Comparison of ENCODE assay signal across 15 cellular contexts in the genomic region with DNA sequence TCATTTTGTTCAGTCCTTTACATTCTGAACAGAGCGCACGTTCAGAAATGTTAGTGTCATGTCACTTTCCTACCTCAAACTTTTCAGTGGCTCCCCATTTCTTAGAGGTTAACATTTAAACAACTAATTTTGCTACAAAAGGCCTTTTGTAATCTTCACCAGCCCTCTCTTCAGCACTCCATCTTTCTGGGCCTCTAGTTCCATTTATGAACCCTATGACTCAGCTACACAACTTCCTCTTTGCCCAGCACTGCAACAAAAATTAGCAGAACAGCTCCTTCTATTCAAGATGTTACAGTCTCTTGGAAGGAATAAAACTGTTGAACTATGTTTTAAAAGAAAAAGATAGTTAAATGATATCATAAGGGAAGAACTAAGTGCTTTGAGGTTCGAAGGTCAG.
"Had no signal": no experiment of that assay in that cellular context is flagged by ENCODE, and none has a peak within 500 bp of the region (broad histone marks: within the 10 kb centered on the region; RNA-seq: fewer than 3 reads in every experiment).

No MANE protein-coding gene starts in this region.

- H3K4me1 ChIP-seq: heart left ventricle, left lung, prostate gland, spleen had no signal

- ATAC-seq: foreskin keratinocyte; heart left ventricle; left lung; natural killer cell treated with Interleukin-12 subunit alpha and Interleukin-12 subunit beta and Interleukin-15 and Interleukin-18, amount 100 ng/mL, for 72 hours; sciatic nerve had no signal

- H3K36me3 ChIP-seq: heart left ventricle, left lung, prostate gland, spleen had no signal

- H3K9me3 ChIP-seq: heart left ventricle, left lung, prostate gland, spleen had no signal

- H3K27me3 ChIP-seq: foreskin keratinocyte, heart left ventricle, left lung, spleen had no signal

- H3K27ac ChIP-seq: coronary artery, foreskin keratinocyte, heart left ventricle, left lung, prostate gland, spleen had no signal

- H3K4me3 ChIP-seq: coronary artery, heart left ventricle, left lung, prostate gland, spleen had no signal

- DNase-seq: activated naive CD4-positive, alpha-beta T cell treated with anti-CD3 and anti-CD28 coated beads, Interleukin-2, amount 50 U/mL, for 16 hours; caudate nucleus; effector CD4-positive, alpha-beta T cell; foreskin keratinocyte; heart left ventricle; left lung; occipital lobe; spleen; stimulated activated CD4-positive, alpha-beta T cell treated with anti-CD3 and anti-CD28 coated beads, Interleukin-1b, Interleukin-23, amount 100 ng/mL, for 48 hours; stimulated activated naive CD4-positive, alpha-beta T cell; substantia nigra had no signal
